ENCODE assay signal across 8 cellular contexts in the genomic region with DNA sequence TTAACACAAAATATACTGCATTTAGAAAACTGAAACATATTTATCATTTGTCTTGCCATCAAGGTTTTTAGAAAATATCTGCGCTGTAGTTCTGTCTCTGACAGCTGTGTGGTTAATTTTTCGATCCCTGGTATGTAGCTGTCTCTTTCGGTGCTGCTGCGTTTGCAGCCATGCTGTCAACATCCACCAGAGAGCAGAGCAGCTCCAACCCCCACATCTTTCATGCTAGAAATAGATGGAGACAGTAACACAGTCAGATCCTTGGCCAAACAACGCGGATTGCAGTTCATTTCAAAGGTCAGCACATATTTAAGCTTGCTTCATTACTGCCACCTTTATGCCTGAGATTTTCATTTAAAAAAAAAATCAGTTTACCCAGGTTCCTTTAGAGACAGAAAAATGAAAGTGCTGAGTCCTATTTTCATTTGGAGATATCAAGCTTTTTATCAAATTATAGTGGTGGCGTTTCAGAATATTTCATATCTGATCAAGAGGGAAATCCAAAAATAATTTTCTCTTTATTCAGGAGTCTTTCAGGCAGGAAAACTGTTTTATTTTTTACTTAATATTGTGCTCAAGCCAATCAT.
DNase-seq lines count a peak whose midpoint lies in the region; ATAC-seq and TF ChIP-seq lines count a peak whose summit lies in the region.

No MANE protein-coding gene starts in this region.

- H3K27ac ChIP-seq in testis = no peak overlapping the region

- H3K36me3 Mint-ChIP-seq in glutamatergic neuron (ENCODE audit: unreplicated experiment) (no peaks in the 10 kb centered on the region), mesothelial cell of epicardium (no peaks in the 10 kb centered on the region)

- no peaks in the 10 kb centered on the region for H3K27me3 Mint-ChIP-seq in glutamatergic neuron (ENCODE audit: unreplicated experiment)
- H3K27me3 Mint-ChIP-seq in mesothelial cell of epicardium (ENCODE audit: low read depth) = no peaks in the 10 kb centered on the region

- TF ChIP-seq CTCF in GM12864 (IDR thresholded peaks at IDR 0.05; ENCODE audit: low read depth, low read length, missing control alignments) (peak; percentile 23), glutamatergic neuron (IDR thresholded peaks at IDR 0.05; ENCODE audit: partially characterized antibody, unreplicated experiment) (peak; percentile 48), testis (IDR thresholded peaks at IDR 0.05) (no peak), mesothelial cell of epicardium (IDR thresholded peaks at IDR 0.05; ENCODE audit: unreplicated experiment) (no peak)

- H3K9me3 ChIP-seq in testis = no peaks in the 10 kb centered on the region

- no peaks in the 10 kb centered on the region for H3K36me3 ChIP-seq in testis (ENCODE audit: low read depth, missing control alignments)

- no peak for ATAC-seq in HG02642 (IDR thresholded peaks at IDR 0.05; ENCODE audit: poor library complexity, unreplicated experiment)

- H3K27ac Mint-ChIP-seq in glutamatergic neuron (ENCODE audit: unreplicated experiment) (peak overlapping the region; percentile 36), mesothelial cell of epicardium (no peak overlapping the region)

- intact Hi-C loops in testis (cut with DNase I; ENCODE audit: low total_unique reads) = no loop called here

- WGBS in testis, 2 donors = 20 to 33% methylated on average over 7 of the region's 7 CpGs

- no peaks in the 10 kb centered on the region for H3K27me3 ChIP-seq in testis

- no peak overlapping the region for H3K4me3 Mint-ChIP-seq in glutamatergic neuron (ENCODE audit: unreplicated experiment)
- no peak overlapping the region for H3K4me3 Mint-ChIP-seq in mesothelial cell of epicardium

- H3K9me3 Mint-ChIP-seq in glutamatergic neuron (ENCODE audit: unreplicated experiment) (no peaks in the 10 kb centered on the region), mesothelial cell of epicardium (no peaks in the 10 kb centered on the region)

- H3K4me1 ChIP-seq in testis = no peaks in the 10 kb centered on the region

- H3K4me3 ChIP-seq in GM12864 (ENCODE audit: low read depth, low read length) (no peak overlapping the region), testis (no peak overlapping the region)

- TF ChIP-seq POLR2A in testis (IDR thresholded peaks at IDR 0.05) = no peak

- peaks cover 4% of the 10 kb centered on the region for H3K4me1 Mint-ChIP-seq in glutamatergic neuron (ENCODE audit: low read depth, unreplicated experiment)
- H3K4me1 Mint-ChIP-seq in mesothelial cell of epicardium = peaks cover 4% of the 10 kb centered on the region

- no peak for DNase-seq in GM12864 (ENCODE audit: low read depth)
- DNase-seq in HPDE6-E6E7 (ENCODE audit: extremely low spot score) = peak; percentile 11
- DNase-seq in RKO (ENCODE audit: low spot score) = peak; percentile 76
- DNase-seq in glutamatergic neuron = peak; percentile 52
- peak; percentile 43 for DNase-seq in testis
- DNase-seq in dedifferentiated amniotic fluid mesenchymal stem cell (ENCODE audit: extremely low spot score) = no peak
- DNase-seq in mesothelial cell of epicardium (ENCODE audit: low spot score in 2 of 2, unreplicated experiment in 2 of 2) = no peak

Comparison
In these comparisons a context has a peak if more than half of its experiments do, and no peak if none do; other contexts are left out.
1. DNase-seq: peak in HPDE6-E6E7 (single experiment), RKO (single experiment), glutamatergic neuron (single experiment) and testis (single experiment); none in GM12864 (single experiment), dedifferentiated amniotic fluid mesenchymal stem cell (single experiment) and mesothelial cell of epicardium (0 of 2).
2. CTCF ChIP-seq: peak in GM12864 (single experiment) and glutamatergic neuron (single experiment); none in testis (0 of 3) and mesothelial cell of epicardium (single experiment).